Comparison of ENCODE assay signal across 1 cellular context in the genomic region with DNA sequence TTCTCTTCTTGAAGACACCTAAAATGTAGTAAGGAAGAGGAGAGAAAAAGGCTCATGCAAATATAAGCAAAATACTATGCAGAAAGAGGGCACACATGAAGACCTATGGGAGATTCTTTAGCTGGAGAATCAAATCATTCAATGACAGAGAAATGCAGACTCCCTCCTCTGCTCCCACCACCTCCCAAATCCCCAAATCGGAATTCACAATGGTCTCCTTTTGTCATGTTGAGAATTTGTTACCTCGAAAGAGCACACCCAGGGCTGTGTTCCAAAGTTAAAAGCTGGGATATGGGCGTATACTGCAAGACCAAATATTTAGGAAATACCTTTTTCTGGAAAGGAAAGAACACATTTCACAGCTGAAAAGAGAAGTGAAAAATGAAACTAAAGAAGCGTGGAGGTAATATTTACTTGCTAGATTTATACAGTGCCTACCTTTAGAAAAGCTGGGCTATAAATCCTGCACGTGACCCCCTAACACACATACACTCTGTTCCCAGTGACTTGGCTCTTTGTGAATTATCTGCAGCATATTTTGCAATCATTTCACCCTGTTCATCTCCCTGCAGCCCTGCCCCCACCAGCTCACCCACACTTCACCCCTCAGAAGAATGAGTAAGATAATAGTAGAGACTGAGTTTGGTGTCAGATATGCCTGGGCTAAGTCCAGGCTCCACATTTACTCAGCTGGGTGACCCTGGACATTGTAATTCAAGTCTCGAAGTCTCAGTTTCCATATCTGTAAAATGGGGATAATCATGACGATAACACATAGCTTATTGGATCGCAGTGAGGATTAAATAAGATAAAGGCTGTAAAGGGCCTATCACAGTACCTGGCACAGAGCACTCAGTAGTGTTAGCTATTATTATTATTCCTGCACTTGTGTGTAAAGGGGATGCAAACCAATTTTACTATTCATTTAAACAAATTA.
TF ChIP-seq lines count a peak whose summit lies in the region.

No MANE protein-coding gene starts in this region.

TF ChIP-seq in IMR-90, 13 proteins besides CTCF, POLR2A, EP300 and RAD21:
- TF ChIP-seq NFE2L2 (IDR thresholded peaks at IDR 0.05; ENCODE audit: low read depth, low read length) (no peak), RFX5 (IDR thresholded peaks at IDR 0.05; ENCODE audit: low read depth, low read length) (no peak), SMC3 (IDR thresholded peaks at IDR 0.05; ENCODE audit: low read depth, low read length) (no peak), FOS (IDR thresholded peaks at IDR 0.05; ENCODE audit: low read depth, low read length) (no peak), MXI1 (IDR thresholded peaks at IDR 0.05; ENCODE audit: borderline replicate concordance, low read depth, low read length) (no peak), BHLHE40 (IDR thresholded peaks at IDR 0.05; ENCODE audit: low read depth, low read length) (no peak), MAZ (IDR thresholded peaks at IDR 0.05; ENCODE audit: borderline replicate concordance, low read depth, low read length) (no peak), USF2 (IDR thresholded peaks at IDR 0.05; ENCODE audit: low read depth, low read length) (no peak), CHD1 (IDR thresholded peaks at IDR 0.05; ENCODE audit: low read depth, low read length) (no peak), CEBPB (IDR thresholded peaks at IDR 0.05; ENCODE audit: low read depth, low read length) (no peak), MAFK (IDR thresholded peaks at IDR 0.05; ENCODE audit: low read depth, low read length) (no peak), RCOR1 (IDR thresholded peaks at IDR 0.05; ENCODE audit: insufficient replicate concordance, low read length) (no peak)
- TF ChIP-seq, protein P1, sequence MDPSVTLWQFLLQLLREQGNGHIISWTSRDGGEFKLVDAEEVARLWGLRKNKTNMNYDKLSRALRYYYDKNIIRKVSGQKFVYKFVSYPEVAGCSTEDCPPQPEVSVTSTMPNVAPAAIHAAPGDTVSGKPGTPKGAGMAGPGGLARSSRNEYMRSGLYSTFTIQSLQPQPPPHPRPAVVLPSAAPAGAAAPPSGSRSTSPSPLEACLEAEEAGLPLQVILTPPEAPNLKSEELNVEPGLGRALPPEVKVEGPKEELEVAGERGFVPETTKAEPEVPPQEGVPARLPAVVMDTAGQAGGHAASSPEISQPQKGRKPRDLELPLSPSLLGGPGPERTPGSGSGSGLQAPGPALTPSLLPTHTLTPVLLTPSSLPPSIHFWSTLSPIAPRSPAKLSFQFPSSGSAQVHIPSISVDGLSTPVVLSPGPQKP (IDR thresholded peaks at IDR 0.05; ENCODE audit: borderline replicate concordance, low read depth, low read length) = no peak
